Comparison of ENCODE assay signal across 8 cellular contexts in the genomic region with DNA sequence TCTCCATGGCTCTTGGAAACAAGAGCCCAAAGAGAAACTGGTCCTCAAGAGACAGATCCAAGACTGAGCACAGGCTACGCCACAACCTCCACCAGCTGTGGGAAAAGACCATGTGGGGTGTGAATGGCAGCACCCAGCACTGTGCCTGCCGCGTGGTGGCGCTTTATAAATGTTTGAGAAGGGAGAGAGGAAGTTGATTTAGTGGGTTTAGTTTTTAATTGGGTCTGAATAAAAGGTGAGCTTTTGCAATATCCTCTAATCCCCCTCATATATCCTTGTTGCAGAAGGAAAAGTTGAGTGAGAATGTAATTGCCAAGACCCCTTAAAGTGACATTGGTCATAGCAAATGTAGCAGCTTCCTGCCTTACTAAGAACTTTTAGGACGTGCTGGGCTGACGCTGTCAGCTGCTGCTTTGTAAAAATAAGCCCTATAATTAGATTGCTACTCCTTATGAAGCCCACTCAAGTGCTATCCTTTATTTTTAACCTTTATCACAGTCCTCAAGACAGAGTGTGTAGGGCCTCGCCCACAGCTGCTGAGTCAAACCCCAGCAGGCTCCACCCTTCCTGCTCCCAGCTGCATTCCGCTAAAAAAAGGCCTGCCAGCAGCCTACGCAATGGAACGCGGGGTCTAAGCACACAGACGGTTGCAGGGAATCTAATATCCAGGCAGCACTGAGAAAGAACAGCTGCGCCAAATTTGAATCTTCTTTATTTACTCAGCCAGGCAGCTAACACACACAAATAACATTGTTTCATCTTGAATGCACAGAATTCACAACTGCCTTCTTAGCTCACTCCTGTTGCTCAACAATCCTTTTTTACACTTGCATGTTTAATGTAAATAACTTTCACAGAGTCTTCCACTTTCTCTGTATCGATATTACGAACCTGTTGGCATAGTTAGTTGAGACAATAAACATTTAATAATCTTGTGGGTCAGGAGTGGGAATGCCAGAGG. TPM values are rescaled to one million over a fixed set of nuclear protein-coding genes. Genes with fewer than 3 reads are reported as not detected.
DNase-seq lines count a peak whose midpoint lies in the region; ATAC-seq and TF ChIP-seq lines count a peak whose summit lies in the region.

No MANE protein-coding gene starts in this region.

- H3K27me3 ChIP-seq in adrenal gland, result no peaks in the 10 kb centered on the region

- ATAC-seq in GM21515 (IDR thresholded peaks at IDR 0.05; ENCODE audit: unreplicated experiment) (peak; percentile 65), left ventricle myocardium superior (peak; percentile 98)

- WGBS in adrenal gland, 4 donors, result 11 to 20% (median 14%) methylated on average over 15 of the region's 15 CpGs

- H3K9me3 ChIP-seq in adrenal gland (replicated peaks in 1 of 3), result no peaks in the 10 kb centered on the region

- in situ Hi-C loops in Caki2 (cut with HindIII; ENCODE audit: low pct_unique_long_range_greater_than_20kb, low sequenced_read_pairs), result no loop called here
- in situ Hi-C loops in KBM-7 (cut with MboI; ENCODE audit: low pct_unique_long_range_greater_than_20kb, low sequenced_read_pairs), result no loop called here

- H3K4me3 ChIP-seq in adrenal gland, result peak overlapping the region in 1 of 4 donors; percentile 29

- peak overlapping the region in 4 of 5 donors; percentile 65 to 93 (median 76) for H3K27ac ChIP-seq in adrenal gland

- intact Hi-C loops in adrenal gland (cut with DNase I), result loop anchor here (5.0 to 10.0 kb wide), 4 partner anchors 43 to 785 kb away; a partner anchor contains a TSS
- intact Hi-C loops in left ventricle myocardium superior (cut with micrococcal nuclease), result loop anchor here (5.0 to 10.0 kb wide), 2 partner anchors 285 to 398 kb away; a partner anchor contains a TSS

- no peaks in the 10 kb centered on the region for H3K36me3 ChIP-seq in adrenal gland (replicated peaks in 1 of 2)

- H3K4me1 ChIP-seq in adrenal gland (replicated peaks in 1 of 2), result peaks cover 9 to 20% of the 10 kb centered on the region in 2 donors

- peak; percentile 22 to 64 for TF ChIP-seq POLR2A in adrenal gland (IDR thresholded peaks at IDR 0.05)

- peak; percentile 22 to 68 (median 49) for TF ChIP-seq CTCF in adrenal gland (IDR thresholded peaks at IDR 0.05)

- DNase-seq in Caki2 (ENCODE audit: low read depth), result peak; percentile 65
- peak; percentile 85 for DNase-seq in KBM-7
- peak; percentile 56 for DNase-seq in SW480 (ENCODE audit: low spot score)
- DNase-seq in adrenal gland, result peak; percentile 74 to 94 (median 91)
- DNase-seq in left ventricle myocardium superior, result peak; percentile 90
- DNase-seq in pulmonary artery endothelial cell (ENCODE audit: low read depth, low spot score), result peak; percentile 46
- DNase-seq in HuH-7.5 (ENCODE audit: low spot score), result no peak

RNA-seq across cellular contexts. Expression of a gene that starts 47.3 kb away (rescaled TPM):
- 251 and 349 TPM in 2 replicates for total RNA-seq in Caki2 (2014; rRNA removed; shearing (Covaris generic); ENCODE audit: low replicate concordance)
- total RNA-seq in adrenal gland (100 to 1,000 TPM; 248 to 461 (median 311) TPM), left ventricle myocardium superior (529 TPM), pulmonary artery endothelial cell (183 and 239 TPM in 2 replicates)
- polyA plus RNA-seq in adrenal gland, result 100 to 1,000 TPM; 171 to 444 (median 434) TPM
